Comparison of ENCODE assay signal across 17 cellular contexts in the genomic region with DNA sequence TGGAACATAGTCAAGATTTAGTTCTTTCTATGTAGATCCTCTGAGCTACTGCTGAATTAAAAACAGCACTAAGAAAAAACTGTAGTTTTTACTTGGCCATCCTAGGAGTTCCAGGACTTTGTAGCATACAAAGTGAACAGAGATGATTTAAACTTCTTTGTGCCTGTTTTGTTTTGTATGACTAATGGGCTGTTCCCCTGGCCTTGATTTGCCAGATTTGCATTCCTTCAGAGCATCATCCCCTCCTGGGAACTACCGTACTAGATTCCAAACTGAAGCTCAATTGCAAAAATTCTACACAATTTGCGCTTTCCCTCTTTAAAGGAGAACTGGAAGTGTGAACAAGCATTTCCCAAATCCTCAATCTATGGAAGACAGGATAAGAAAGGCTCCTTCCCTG. TPM values are rescaled to one million over a fixed set of nuclear protein-coding genes. Genes with fewer than 3 reads are reported as not detected.
DNase-seq lines count a peak whose midpoint lies in the region; ATAC-seq and TF ChIP-seq lines count a peak whose summit lies in the region.
"Had no signal": no experiment of that assay in that cellular context is flagged by ENCODE, and none has a peak within 500 bp of the region (broad histone marks: within the 10 kb centered on the region; RNA-seq: fewer than 3 reads in every experiment).

No MANE protein-coding gene starts in this region.

- no peak overlapping the region for H3K27ac ChIP-seq in RWPE1
- H3K27ac ChIP-seq: HL-60 had no signal

- peak; percentile 17 for ATAC-seq in left ventricle myocardium superior
- no peak for ATAC-seq in GM21528 (IDR thresholded peaks at IDR 0.05; ENCODE audit: low FRiP score, unreplicated experiment)

- CTCF ChIA-PET in RWPE1 (lab: Yijun Ruan, JAX): interaction anchor here (1.1 to 1.4 kb wide), 2 partner anchors 23 to 109 kb away, joined by 3 read pairs; partner anchors contain the start of gene ACOT13

- no peak overlapping the region for H3K4me3 ChIP-seq in choroid plexus epithelial cell (ENCODE audit: low read depth, low read length)

- DNase-seq in left ventricle myocardium superior (no peak), cardiac septum (ENCODE audit: low spot score) (no peak), choroid plexus epithelial cell (ENCODE audit: low read depth) (peak; percentile 22), hepatic stellate cell (ENCODE audit: low spot score) (peak; percentile 26), RWPE1 (ENCODE audit: low spot score) (no peak), NCI-H2196 (lab: John Stamatoyannopoulos, UW; ENCODE audit: unreplicated experiment) (no peak), NCI-H774 (lab: John Stamatoyannopoulos, UW) (no peak)
- DNase-seq: Caco-2, DMS53, KG1, MM.1S, NCI-H1105, NCI-H1930, NCI-H2171, NCI-H510A had no signal

- intact Hi-C loops in left ventricle myocardium superior (cut with micrococcal nuclease): no loop called here
- intact Hi-C loops in cardiac septum (cut with DNase I): loop anchor here (10.0 kb wide), 1 partner anchor 255 kb away; no protein-coding TSS in a partner anchor

- POLR2A ChIA-PET in RWPE1 (lab: Yijun Ruan, JAX; ENCODE audit: low non-redundant PET): no interaction called here

- TF ChIP-seq CTCF in choroid plexus epithelial cell (conservative IDR thresholded peaks at IDR 0.05; ENCODE audit: low read depth, low read length) (no peak), RWPE1 (conservative IDR thresholded peaks at IDR 0.05; ENCODE audit: low read depth) (no peak)

RNA-seq across cellular contexts. Expression of gene ACOT13, which starts 23.1 kb away (rescaled TPM):
- 80.0 TPM for total RNA-seq in left ventricle myocardium superior
- total RNA-seq in cardiac septum: 40.5 TPM

RNA-seq across cellular contexts. Expression of gene TDP2, which starts 23.3 kb away (rescaled TPM):
- total RNA-seq in left ventricle myocardium superior (24.3 TPM), cardiac septum (24.1 TPM)

RNA-seq across cellular contexts. Expression of gene C6orf62, which starts 29.0 kb away (rescaled TPM):
- total RNA-seq in left ventricle myocardium superior (41.4 TPM), cardiac septum (48.2 TPM)

RNA-seq across cellular contexts. Expression of gene KIAA0319, which starts 44.0 kb away (rescaled TPM):
- not detected for total RNA-seq in left ventricle myocardium superior
- total RNA-seq in cardiac septum: 0.05 TPM

Comparison
In these comparisons a context has a peak if more than half of its experiments do, and no peak if none do; other contexts are left out.
1. DNase-seq: peak in choroid plexus epithelial cell (single experiment) and hepatic stellate cell (single experiment); none in left ventricle myocardium superior (single experiment), cardiac septum (single experiment), RWPE1 (single experiment), NCI-H2196 (single experiment) and NCI-H774 (single experiment).